In genomic region chr13:52024481-52024880, GRCh38 we compare ENCODE assay signal across 12 cellular contexts. TPM values are rescaled to one million over a fixed set of nuclear protein-coding genes. Genes with fewer than 3 reads are reported as not detected.
DNase-seq lines count a peak whose midpoint lies in the region; ATAC-seq and TF ChIP-seq lines count a peak whose summit lies in the region.
"Had no signal": no experiment of that assay in that cellular context is flagged by ENCODE, and none has a peak within 500 bp of the region (broad histone marks: within the 10 kb centered on the region; RNA-seq: fewer than 3 reads in every experiment).

TSS of gene UTP14C (plus strand) at chr13:52024691. CDS start at chr13:52028805, 4,114 bp downstream.

- CTCF ChIA-PET in AG04450 (lab: Charles Lee) = no interaction called here
- CTCF ChIA-PET in T-cell (lab: Charles Lee) = interaction anchor here in 1 of 2 donors (1.0 kb wide), 1 partner anchor 131 kb away, joined by 3 read pairs; no protein-coding TSS in a partner anchor

- DNase-seq in AG04450 (ENCODE audit: low read depth, low spot score) (no peak), T-cell (no peak), glutamatergic neuron (no peak), osteoblast (ENCODE audit: insufficient read length, low spot score, missing footprints) (no peak), GM13976 (ENCODE audit: low spot score) (no peak), SKM-1 (lab: John Stamatoyannopoulos, UW; ENCODE audit: unreplicated experiment) (no peak)
- no peak for DNase-seq in activated naive CD4-positive, alpha-beta T cell (lab: John Stamatoyannopoulos, UW)
- DNase-seq: activated T-cell treated with anti-CD3 and anti-CD28 coated beads, Interleukin-2, amount 50 U/mL, for 48 hours; NCI-H2227 treated with DMSO at 0.1 percent for 48 hours; posterior cingulate gyrus had no signal

- H3K79me2 ChIP-seq in osteoblast (ENCODE audit: insufficient read depth, low read length) = peaks cover 15% of the 10 kb centered on the region

- peaks cover 53% of the 10 kb centered on the region for H3K36me3 ChIP-seq in osteoblast (ENCODE audit: insufficient read depth, low read length)

- H3K27me3 Mint-ChIP-seq in T-cell (no peaks in the 10 kb centered on the region), glutamatergic neuron (ENCODE audit: unreplicated experiment) (peaks cover 3% of the 10 kb centered on the region)

- POLR2A ChIA-PET in AG04450 (lab: Yijun Ruan, JAX) (no interaction called here), T-cell (lab: Charles Lee) (no interaction called here)

- H3K9me3 Mint-ChIP-seq in T-cell (peaks cover 10 to 18% (median 12%) of the 10 kb centered on the region in 3 donors), glutamatergic neuron (ENCODE audit: unreplicated experiment) (peaks cover 15% of the 10 kb centered on the region)

- H3K27ac Mint-ChIP-seq in T-cell (no peak within 1 kb of the TSS), glutamatergic neuron (ENCODE audit: unreplicated experiment) (no peak within 1 kb of the TSS)

- H3K36me3 Mint-ChIP-seq in T-cell (peaks cover 90% of the 10 kb centered on the region), glutamatergic neuron (ENCODE audit: unreplicated experiment) (peaks cover 43% of the 10 kb centered on the region)

- no peak within 1 kb of the TSS for H2AFZ ChIP-seq in osteoblast (ENCODE audit: low read length)

- H3K4me1 ChIP-seq in osteoblast (ENCODE audit: insufficient read depth, low read length) = no peaks in the 10 kb centered on the region
- H3K4me1 ChIP-seq: suprapubic skin had no signal

- ATAC-seq in T-cell (replicated peaks in 1 of 4) (no peak), GM18520 (IDR thresholded peaks at IDR 0.05; ENCODE audit: unreplicated experiment) (no peak)

- peaks cover 32 to 41% (median 33%) of the 10 kb centered on the region in 3 donors for H3K4me1 Mint-ChIP-seq in T-cell
- no peaks in the 10 kb centered on the region for H3K4me1 Mint-ChIP-seq in glutamatergic neuron (ENCODE audit: low read depth, unreplicated experiment)

- no peak within 1 kb of the TSS for H3K4me2 ChIP-seq in osteoblast (ENCODE audit: insufficient read depth, low read length)

- in situ Hi-C loops in GM13976 (cut with MboI; ENCODE audit: low sequenced_read_pairs, unreplicated experiment) = no loop called here

- H3K4me3 ChIP-seq in AG04450 (ENCODE audit: low read depth, low read length) = no peak within 1 kb of the TSS
- H3K4me3 ChIP-seq in osteoblast (ENCODE audit: insufficient read depth, low read length) = no peak within 1 kb of the TSS
- H3K4me3 ChIP-seq: suprapubic skin had no signal

- H4K20me1 ChIP-seq in osteoblast (ENCODE audit: insufficient read depth, low read length) = peaks cover 7% of the 10 kb centered on the region

- H3K4me3 Mint-ChIP-seq in T-cell (no peak within 1 kb of the TSS), glutamatergic neuron (ENCODE audit: unreplicated experiment) (no peak within 1 kb of the TSS)

- H3K27ac ChIP-seq in AG04450 (ENCODE audit: low read depth, low read length) (no peak within 1 kb of the TSS), osteoblast (ENCODE audit: low read depth, low read length) (no peak within 1 kb of the TSS)
- H3K27ac ChIP-seq: suprapubic skin had no signal

- H3K9me3 ChIP-seq in AG04450 (ENCODE audit: control insufficient read depth, insufficient read depth, low read length) (no peaks in the 10 kb centered on the region), osteoblast (ENCODE audit: low read depth, low read length) (no peaks in the 10 kb centered on the region)

- TF ChIP-seq CTCF in AG04450 (IDR thresholded peaks at IDR 0.05; ENCODE audit: low read depth, low read length) = no peak
- no peak for TF ChIP-seq CTCF in glutamatergic neuron (IDR thresholded peaks at IDR 0.05; ENCODE audit: partially characterized antibody, unreplicated experiment)
- no peak for TF ChIP-seq CTCF in osteoblast (IDR thresholded peaks at IDR 0.05; ENCODE audit: extremely low read depth, low read depth, low read length)
- no peak for TF ChIP-seq CTCF in GM13976 (IDR thresholded peaks at IDR 0.05; ENCODE audit: borderline replicate concordance, control extremely low read depth, extremely low read depth, insufficient read depth, missing control alignments)

- H3K27me3 ChIP-seq in AG04450 (ENCODE audit: control insufficient read depth, insufficient read depth, low read length) (no peaks in the 10 kb centered on the region), osteoblast (ENCODE audit: insufficient read depth, low read length) (no peaks in the 10 kb centered on the region)
- H3K27me3 ChIP-seq: suprapubic skin had no signal

RNA-seq across cellular contexts. Expression of gene UTP14C, which starts in this region (rescaled TPM):
- polyA plus RNA-seq in AG04450 (2011; rRNA removed) = 13.2 and 18.0 TPM in 2 replicates
- 9.4 and 13.9 TPM in 2 replicates for polyA minus RNA-seq in AG04450 (2011; rRNA and poly(A)+ RNA removed)
- 10 to 100 TPM in 3 of 5 donors, 1 to 10 TPM in 2; 4.3 to 13.0 (median 11.0) TPM for total RNA-seq in T-cell
- 19.1 TPM for total RNA-seq in glutamatergic neuron (ENCODE audit: unreplicated experiment)
- total RNA-seq in osteoblast = 14.7 and 15.9 TPM in 2 replicates
